In genomic region chr4:47538516-47538915, GRCh38 we compare ENCODE assay signal across 27 cellular contexts. TPM values are rescaled to one million over a fixed set of nuclear protein-coding genes. Genes with fewer than 3 reads are reported as not detected.
DNase-seq lines count a peak whose midpoint lies in the region; ATAC-seq and TF ChIP-seq lines count a peak whose summit lies in the region.
"Had no signal": no experiment of that assay in that cellular context is flagged by ENCODE, and none has a peak within 500 bp of the region (broad histone marks: within the 10 kb centered on the region; RNA-seq: fewer than 3 reads in every experiment).

No MANE protein-coding gene starts in this region.

- H3K4me3 Mint-ChIP-seq in HFFc6 (no peak overlapping the region), chondrocyte (ENCODE audit: unreplicated experiment) (no peak overlapping the region)
- H3K4me3 Mint-ChIP-seq: activated CD8-positive, alpha-beta T cell treated with anti-CD3 and anti-CD28 coated beads for 36 hours; central memory CD8-positive, alpha-beta T cell; stimulated activated naive B cell treated with anti-CD40 and anti-IgM and Interleukin-4, amounts not matched to agents 10 μg/mL and 1 μg/mL and 100 μg/mL, for 72 hours had no signal

- no peak overlapping the region for H2BK15ac ChIP-seq in mesenchymal stem cell (ENCODE audit: low read depth, poor library complexity, severe bottlenecking)

- ATAC-seq in left cardiac atrium, result no peak
- ATAC-seq: A549; activated CD8-positive, alpha-beta T cell treated with anti-CD3 and anti-CD28 coated beads for 36 hours; esophagus mucosa; gastrocnemius medialis; stimulated activated naive B cell treated with anti-CD40 and anti-IgM and Interleukin-4, amounts not matched to agents 10 μg/mL and 1 μg/mL and 100 μg/mL, for 72 hours had no signal

- DNase-seq in AG10803 (ENCODE audit: low read depth) (peak; percentile 43), HFFc6 (no peak), chondrocyte (ENCODE audit: low spot score) (no peak), mesenchymal stem cell (peak; percentile 21), inferior parietal cortex (ENCODE audit: extremely low spot score) (no peak), breast epithelium (ENCODE audit: low spot score in 2 of 2) (no peak), left ventricle myocardium inferior (no peak), left cardiac atrium (no peak)
- DNase-seq: activated CD4-positive, CD25-positive, alpha-beta regulatory T cell treated with anti-CD3 and anti-CD28 coated beads, Interleukin-2, amount 50 U/mL, for 72 hours; activated CD8-positive, alpha-beta T cell treated with anti-CD3 and anti-CD28 coated beads for 36 hours; activated effector memory CD4-positive, alpha-beta T cell treated with anti-CD3 and anti-CD28 coated beads, Interleukin-2, amount 50 U/mL, for 16 hours; amniotic stem cell; BE2C; gastrocnemius medialis; hypothalamus; NCI-H187; NCI-H524 treated with DMSO at 0.1 percent for 48 hours; nucleus accumbens; SJCRH30; stimulated activated CD4-positive, alpha-beta T cell treated with anti-CD3 and anti-CD28 coated beads, Interleukin-4, amount 100 ng/mL, for 24 hours; stimulated activated naive B cell treated with anti-CD40 and anti-IgM and Interleukin-4, amounts not matched to agents 10 μg/mL and 1 μg/mL and 100 μg/mL, for 72 hours; T-helper 1 cell had no signal

- H3K4me3 ChIP-seq in AG10803 (ENCODE audit: low read length) (no peak overlapping the region), mesenchymal stem cell (ENCODE audit: insufficient read depth in 1 of 2, low read depth in 1 of 2, low read length in 2 of 2) (no peak overlapping the region), breast epithelium (no peak overlapping the region), left ventricle myocardium inferior (no peak overlapping the region)
- H3K4me3 ChIP-seq: A549, gastrocnemius medialis, SJCRH30, suprapubic skin, vagina had no signal

- peaks cover 3% of the 10 kb centered on the region for H3K4me1 ChIP-seq in mesenchymal stem cell (ENCODE audit: control insufficient read depth, insufficient read depth, low read depth, low read length)
- no peaks in the 10 kb centered on the region for H3K4me1 ChIP-seq in breast epithelium
- H3K4me1 ChIP-seq in left ventricle myocardium inferior, result no peaks in the 10 kb centered on the region
- H3K4me1 ChIP-seq: A549, gastrocnemius medialis, SJCRH30, suprapubic skin, vagina had no signal

- H3K27ac Mint-ChIP-seq in HFFc6 (peak overlapping the region; percentile 43; the same call in 1 of the 2 replicates), chondrocyte (ENCODE audit: unreplicated experiment) (peak overlapping the region; percentile 50)
- H3K27ac Mint-ChIP-seq: activated CD8-positive, alpha-beta T cell treated with anti-CD3 and anti-CD28 coated beads for 36 hours; stimulated activated naive B cell treated with anti-CD40 and anti-IgM and Interleukin-4, amounts not matched to agents 10 μg/mL and 1 μg/mL and 100 μg/mL, for 72 hours had no signal

- intact Hi-C loops in breast epithelium (cut with DNase I; ENCODE audit: low total_unique reads), result no loop called here
- intact Hi-C loops in left ventricle myocardium inferior (cut with micrococcal nuclease), result no loop called here
- intact Hi-C loops in left cardiac atrium (cut with DNase I), result no loop called here

- H3K9me3 Mint-ChIP-seq in HFFc6, result peaks cover 5% of the 10 kb centered on the region; the same call in 1 of the 2 replicates
- peaks cover 7% of the 10 kb centered on the region for H3K9me3 Mint-ChIP-seq in chondrocyte (ENCODE audit: low read depth)
- H3K9me3 Mint-ChIP-seq: central memory CD8-positive, alpha-beta T cell; stimulated activated naive B cell treated with anti-CD40 and anti-IgM and Interleukin-4, amounts not matched to agents 10 μg/mL and 1 μg/mL and 100 μg/mL, for 72 hours had no signal

- H3K79me1 ChIP-seq in mesenchymal stem cell (replicated peaks; ENCODE audit: low read length, poor library complexity, severe bottlenecking), result peaks cover 1% of the 10 kb centered on the region

- no peaks in the 10 kb centered on the region for H3K27me3 ChIP-seq in mesenchymal stem cell (ENCODE audit: control insufficient read depth in 1 of 2, insufficient read depth in 1 of 2, low read length in 2 of 2)
- H3K27me3 ChIP-seq in breast epithelium, result no peaks in the 10 kb centered on the region
- H3K27me3 ChIP-seq in left ventricle myocardium inferior (ENCODE audit: low read depth), result no peaks in the 10 kb centered on the region
- H3K27me3 ChIP-seq: BE2C, gastrocnemius medialis, SJCRH30, suprapubic skin, vagina had no signal

- peaks cover 9% of the 10 kb centered on the region for H3K9me3 ChIP-seq in mesenchymal stem cell (ENCODE audit: control insufficient read depth, low read length)
- H3K9me3 ChIP-seq in breast epithelium, result no peaks in the 10 kb centered on the region
- H3K9me3 ChIP-seq in left ventricle myocardium inferior (replicated peaks), result peaks cover 4% of the 10 kb centered on the region
- H3K9me3 ChIP-seq: A549, gastrocnemius medialis, SJCRH30, suprapubic skin, vagina had no signal

- H3K14ac ChIP-seq in mesenchymal stem cell (ENCODE audit: low read length in 2 of 2), result no peak overlapping the region

- H2BK12ac ChIP-seq in mesenchymal stem cell (ENCODE audit: low read length in 2 of 2), result no peak overlapping the region

- H3K27ac ChIP-seq in mesenchymal stem cell (ENCODE audit: low read length, poor library complexity, severe bottlenecking), result peak overlapping the region; percentile 78
- H3K27ac ChIP-seq in breast epithelium, result no peak overlapping the region
- no peak overlapping the region for H3K27ac ChIP-seq in left ventricle myocardium inferior (replicated peaks)
- H3K27ac ChIP-seq: A549, gastrocnemius medialis, SJCRH30, suprapubic skin, vagina had no signal

- H3K27me3 Mint-ChIP-seq in HFFc6 (ENCODE audit: insufficient read depth) (no peaks in the 10 kb centered on the region), chondrocyte (ENCODE audit: low read depth) (no peaks in the 10 kb centered on the region)
- H3K27me3 Mint-ChIP-seq: activated CD8-positive, alpha-beta T cell treated with anti-CD3 and anti-CD28 coated beads for 36 hours; central memory CD8-positive, alpha-beta T cell; stimulated activated naive B cell treated with anti-CD40 and anti-IgM and Interleukin-4, amounts not matched to agents 10 μg/mL and 1 μg/mL and 100 μg/mL, for 72 hours had no signal

- H3K36me3 ChIP-seq in mesenchymal stem cell (ENCODE audit: control insufficient read depth in 1 of 2, insufficient read depth in 2 of 2, low read depth in 1 of 2, low read length in 2 of 2) (peaks cover 7 to 33% of the 10 kb centered on the region in 2 experiments), breast epithelium (no peaks in the 10 kb centered on the region), left ventricle myocardium inferior (peaks cover 76% of the 10 kb centered on the region)
- H3K36me3 ChIP-seq: BE2C, gastrocnemius medialis had no signal

- no peak for TF ChIP-seq CTCF in AG10803 (conservative IDR thresholded peaks at IDR 0.05; ENCODE audit: low read length)
- TF ChIP-seq CTCF in HFFc6 (IDR thresholded peaks at IDR 0.05), result no peak
- no peak for TF ChIP-seq CTCF in chondrocyte (IDR thresholded peaks at IDR 0.05)
- no peak for TF ChIP-seq CTCF in breast epithelium (IDR thresholded peaks at IDR 0.05)
- TF ChIP-seq CTCF in left ventricle myocardium inferior (IDR thresholded peaks at IDR 0.05; ENCODE audit: borderline replicate concordance), result no peak

- no peak overlapping the region for H3K18ac ChIP-seq in mesenchymal stem cell (ENCODE audit: low read depth in 1 of 2, low read length in 2 of 2)

- peak overlapping the region; percentile 9 for H3K9ac ChIP-seq in mesenchymal stem cell (ENCODE audit: low read length)

- no peak for TF ChIP-seq POLR2A in breast epithelium (IDR thresholded peaks at IDR 0.05)

- H2BK5ac ChIP-seq in mesenchymal stem cell (ENCODE audit: low read depth, low read length, poor library complexity, severe bottlenecking), result no peak overlapping the region

- WGBS in mesenchymal stem cell, result 63% methylated on average over 2 of the region's 2 CpGs

- no peak overlapping the region for H2AFZ ChIP-seq in mesenchymal stem cell (ENCODE audit: low read depth, low read length)

- H2BK120ac ChIP-seq in mesenchymal stem cell (ENCODE audit: low read depth, low read length), result no peak overlapping the region

- H3K36me3 Mint-ChIP-seq in HFFc6 (ENCODE audit: low read depth) (peaks cover 55% of the 10 kb centered on the region), chondrocyte (ENCODE audit: low read depth) (peaks cover 27% of the 10 kb centered on the region)

- H3K4ac ChIP-seq in mesenchymal stem cell (ENCODE audit: low read depth in 1 of 2, low read length in 2 of 2), result no peak overlapping the region

- H4K8ac ChIP-seq in mesenchymal stem cell (ENCODE audit: low read length), result no peak overlapping the region

- H2AK5ac ChIP-seq in mesenchymal stem cell (ENCODE audit: low read length, severe bottlenecking), result no peak overlapping the region

- H3K23ac ChIP-seq in mesenchymal stem cell (ENCODE audit: low read length in 2 of 2), result no peak overlapping the region

- no peak overlapping the region for H3K4me2 ChIP-seq in mesenchymal stem cell (ENCODE audit: low read length, poor library complexity, severe bottlenecking)
- H3K4me2 ChIP-seq: A549 had no signal

- peaks cover 52% of the 10 kb centered on the region for H3K4me1 Mint-ChIP-seq in HFFc6 (ENCODE audit: low read depth)
- H3K4me1 Mint-ChIP-seq in chondrocyte (ENCODE audit: low read depth), result peaks cover 26% of the 10 kb centered on the region

- H4K91ac ChIP-seq in mesenchymal stem cell (ENCODE audit: low read length), result no peak overlapping the region

RNA-seq across cellular contexts. Expression of gene ATP10D, which starts 53.4 kb away (rescaled TPM):
- 10 to 100 TPM; 50.6 to 73.8 (median 55.4) TPM for total RNA-seq in HFFc6 (2021; fragmentation: NEBNext Ultra II Directional; extraction: Animal tissue kit (Norgen Biotek cat#: 25700))
- total RNA-seq in chondrocyte, result 48.1 to 89.6 TPM (median 49.0 TPM) in 3 replicates
- 26.7 TPM for polyA plus RNA-seq in mesenchymal stem cell (2013, experiment 1 of 2)
- polyA plus RNA-seq in mesenchymal stem cell (2013, experiment 2 of 2), result 25.6 TPM
- total RNA-seq in breast epithelium, result 10 to 100 TPM; 13.3 to 26.2 (median 15.7) TPM
- 10.3 TPM for total RNA-seq in left ventricle myocardium inferior
- total RNA-seq in left cardiac atrium, result 10 to 100 TPM; 11.3 to 14.1 TPM

Comparison
In these comparisons a context has a peak if more than half of its experiments do, and no peak if none do; other contexts are left out.
1. DNase-seq: peak in AG10803 (single experiment) and mesenchymal stem cell (single experiment); none in HFFc6 (single experiment), chondrocyte (single experiment), inferior parietal cortex (single experiment), breast epithelium (0 of 2), left ventricle myocardium inferior (single experiment) and left cardiac atrium (single experiment).